ENCODE assay signal across 15 cellular contexts in the genomic region with DNA sequence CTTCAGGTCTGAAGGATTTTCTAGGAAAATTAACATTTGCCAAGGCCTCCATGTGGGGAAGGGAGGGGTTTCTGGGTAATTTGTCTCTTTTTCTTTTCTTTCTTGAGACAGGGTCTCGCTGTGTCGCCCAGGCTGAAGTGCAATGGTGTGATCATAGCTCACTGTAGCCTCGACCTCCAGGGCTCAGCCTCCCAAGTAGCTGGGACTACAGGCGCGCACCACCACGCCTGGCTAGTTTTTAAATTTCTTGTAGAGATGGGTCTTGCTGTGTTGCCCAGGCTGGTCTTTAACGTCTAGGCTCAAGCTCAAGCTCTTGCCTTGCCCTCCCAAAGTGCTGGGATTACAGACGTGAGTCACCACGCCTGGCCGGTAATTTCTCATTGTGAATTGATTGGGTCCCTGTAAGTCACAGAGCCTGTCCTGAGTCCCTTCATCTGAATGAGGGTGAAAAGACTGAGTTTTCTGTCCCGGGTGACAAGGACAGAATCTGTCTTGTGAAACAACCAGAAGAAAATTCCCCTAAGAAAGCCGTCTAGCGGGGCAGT. TPM values are rescaled to one million over a fixed set of nuclear protein-coding genes. Genes with fewer than 3 reads are reported as not detected.
DNase-seq lines count a peak whose midpoint lies in the region; ATAC-seq and TF ChIP-seq lines count a peak whose summit lies in the region.
"Had no signal": no experiment of that assay in that cellular context is flagged by ENCODE, and none has a peak within 500 bp of the region (broad histone marks: within the 10 kb centered on the region; RNA-seq: fewer than 3 reads in every experiment).

No MANE protein-coding gene starts in this region.

- whole genome bisulfite sequencing in stomach, 5 donors: 76 to 86% (median 83%) methylated on average over 13 of the region's 13 CpGs

- no peak overlapping the region for H3K27ac Mint-ChIP-seq in effector memory CD8-positive, alpha-beta T cell
- H3K27ac Mint-ChIP-seq: activated B cell treated with CpG ODN at 0.5 μM for 24 hours had no signal

- POLR2A ChIA-PET in HEK293 (lab: Yijun Ruan, JAX): no interaction called here

- H3K36me3 Mint-ChIP-seq in effector memory CD8-positive, alpha-beta T cell (ENCODE audit: insufficient read depth): no peaks in the 10 kb centered on the region

- no peak overlapping the region for H3K4me3 Mint-ChIP-seq in effector memory CD8-positive, alpha-beta T cell
- H3K4me3 Mint-ChIP-seq: activated B cell treated with CpG ODN at 0.5 μM for 24 hours had no signal

- H3K4me1 Mint-ChIP-seq in effector memory CD8-positive, alpha-beta T cell (ENCODE audit: low read depth in 2 of 2): no peaks in the 10 kb centered on the region
- H3K4me1 Mint-ChIP-seq: activated B cell treated with CpG ODN at 0.5 μM for 24 hours had no signal

- CTCF ChIA-PET in HEK293 (lab: Yijun Ruan, JAX): no interaction called here

- no peaks in the 10 kb centered on the region for H3K9me3 ChIP-seq in HEK293 (ENCODE audit: control insufficient read depth, insufficient read depth, low read depth, low read length)
- H3K9me3 ChIP-seq in left lung: peaks cover 0 to 3% of the 10 kb centered on the region in 2 donors
- no peaks in the 10 kb centered on the region for H3K9me3 ChIP-seq in stomach
- H3K9me3 ChIP-seq: BE2C had no signal

- no peak overlapping the region for H3K27ac ChIP-seq in HEK293 (ENCODE audit: extremely low read depth, low read depth, low read length)
- peak overlapping the region in 51 of 59 donors; percentile 1 to 85 (median 59) for H3K27ac ChIP-seq in dorsolateral prefrontal cortex
- peak overlapping the region; percentile 36 to 79 for H3K27ac ChIP-seq in left lung
- H3K27ac ChIP-seq in stomach: peak overlapping the region; percentile 63 to 88 (median 83)

- no peak for TF ChIP-seq EP300 in stomach (IDR thresholded peaks at IDR 0.05)

- TF ChIP-seq CTCF in HEK293 (tag by site-specific recombination; IDR thresholded peaks at IDR 0.05) (no peak), dorsolateral prefrontal cortex (IDR thresholded peaks at IDR 0.05 in 54 of 56, conservative IDR thresholded peaks at IDR 0.05 in 2 of 56; ENCODE audit: low read depth in 1 of 56, partially characterized antibody in 56 of 56) (no peak), left lung (IDR thresholded peaks at IDR 0.05) (no peak), stomach (IDR thresholded peaks at IDR 0.05) (no peak)

- no peaks in the 10 kb centered on the region for H3K4me1 ChIP-seq in HEK293 (ENCODE audit: control insufficient read depth, insufficient read depth, low read length)
- peaks cover 8% of the 10 kb centered on the region in 2 donors for H3K4me1 ChIP-seq in left lung
- peaks cover 9 to 67% (median 29%) of the 10 kb centered on the region in 4 donors for H3K4me1 ChIP-seq in stomach
- H3K4me1 ChIP-seq: BE2C had no signal

- TF ChIP-seq POLR2A in stomach (IDR thresholded peaks at IDR 0.05): no peak

- ATAC-seq in left lung (peak; percentile 4), GM18867 (IDR thresholded peaks at IDR 0.05; ENCODE audit: unreplicated experiment) (no peak), HG03135 (IDR thresholded peaks at IDR 0.05; ENCODE audit: unreplicated experiment) (no peak)
- ATAC-seq in effector memory CD8-positive, alpha-beta T cell (replicated peaks): no peak
- ATAC-seq: foreskin keratinocyte had no signal

- H3K27me3 Mint-ChIP-seq in effector memory CD8-positive, alpha-beta T cell: no peaks in the 10 kb centered on the region
- H3K27me3 Mint-ChIP-seq: activated B cell treated with CpG ODN at 0.5 μM for 24 hours had no signal

- intact Hi-C loops in dorsolateral prefrontal cortex (cut with DNase I) (no loop called here), left lung (cut with DNase I) (no loop called here), stomach (cut with DNase I; ENCODE audit: low total_unique reads) (no loop called here)

- H3K4me3 ChIP-seq in HEK293 (ENCODE audit: low read depth, low read length) (no peak overlapping the region), dorsolateral prefrontal cortex (no peak overlapping the region), left lung (no peak overlapping the region), stomach (no peak overlapping the region)

- DNase-seq in dorsolateral prefrontal cortex: no peak
- no peak for DNase-seq in left lung
- no peak for DNase-seq in stomach
- DNase-seq in effector memory CD8-positive, alpha-beta T cell: no peak
- DNase-seq in RKO (ENCODE audit: low spot score): no peak
- DNase-seq: activated B cell treated with CpG ODN at 0.5 μM for 24 hours; activated T-cell treated with anti-CD3 and anti-CD28 coated beads, Interleukin-2, amount 50 U/mL, for 1 hour; BE2C; central memory CD4-positive, alpha-beta T cell; foreskin keratinocyte; NCI-H187 treated with DMSO at 0.1 percent for 48 hours; NCI-H774 had no signal

- no peaks in the 10 kb centered on the region for H3K9me3 Mint-ChIP-seq in effector memory CD8-positive, alpha-beta T cell
- H3K9me3 Mint-ChIP-seq: activated B cell treated with CpG ODN at 0.5 μM for 24 hours had no signal

- H3K27me3 ChIP-seq in dorsolateral prefrontal cortex (no peaks in the 10 kb centered on the region), left lung (no peaks in the 10 kb centered on the region), stomach (no peaks in the 10 kb centered on the region)
- H3K27me3 ChIP-seq: BE2C, foreskin keratinocyte had no signal

- peaks cover 4 to 41% of the 10 kb centered on the region in 2 experiments; a peak in 2 of 3 replicates for H3K36me3 ChIP-seq in HEK293 (ENCODE audit: control insufficient read depth in 2 of 2, insufficient read depth in 1 of 2, low read length in 2 of 2)
- peaks cover 0 to 43% of the 10 kb centered on the region in 2 donors for H3K36me3 ChIP-seq in left lung
- peaks cover 28 to 63% (median 60%) of the 10 kb centered on the region in 4 donors for H3K36me3 ChIP-seq in stomach

TF ChIP-seq in HEK293, 187 proteins besides CTCF, POLR2A, EP300 and RAD21:
- TF ChIP-seq ZNF548 (tag by site-specific recombination; IDR thresholded peaks at IDR 0.05): no peak
- no peak for TF ChIP-seq ZNF658 (tag by site-specific recombination; IDR thresholded peaks at IDR 0.05)
- TF ChIP-seq, protein P1, sequence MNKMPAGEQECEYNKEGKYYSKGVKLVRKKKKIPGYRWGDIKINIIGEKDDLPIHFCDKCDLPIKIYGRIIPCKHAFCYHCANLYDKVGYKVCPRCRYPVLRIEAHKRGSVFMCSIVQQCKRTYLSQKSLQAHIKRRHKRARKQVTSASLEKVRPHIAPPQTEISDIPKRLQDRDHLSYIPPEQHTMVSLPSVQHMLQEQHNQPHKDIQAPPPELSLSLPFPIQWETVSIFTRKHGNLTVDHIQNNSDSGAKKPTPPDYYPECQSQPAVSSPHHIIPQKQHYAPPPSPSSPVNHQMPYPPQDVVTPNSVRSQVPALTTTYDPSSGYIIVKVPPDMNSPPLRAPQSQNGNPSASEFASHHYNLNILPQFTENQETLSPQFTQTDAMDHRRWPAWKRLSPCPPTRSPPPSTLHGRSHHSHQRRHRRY (tag by site-specific recombination; IDR thresholded peaks at IDR 0.05): no peak
- 0 out of 2 replicates have a peak, but pooled peaks have one; percentile 48 for TF ChIP-seq ZNF121 (tag by site-specific recombination; IDR thresholded peaks at IDR 0.05)

RNA-seq across cellular contexts. Expression of a gene that starts 10.0 kb away (rescaled TPM):
- total RNA-seq in dorsolateral prefrontal cortex: 1 to 10 TPM in 102 of 120 experiments, under 1 TPM in 17, not detected in 1; 0.44 to 4.9 (median 1.8) TPM
- total RNA-seq in left lung: 10 to 100 TPM in 1 of 2 donors, 1 to 10 TPM in 1; 5.4 to 12.1 TPM
- total RNA-seq in stomach: 10 to 100 TPM in 3 of 5 donors, not detected in 2; 11.9 to 20.4 (median 18.7) TPM
- polyA plus RNA-seq in stomach: 1 to 10 TPM; 3.7 to 6.5 (median 5.0) TPM

RNA-seq across cellular contexts. Expression of a gene that starts 31.8 kb away (rescaled TPM):
- total RNA-seq in dorsolateral prefrontal cortex: 10 to 100 TPM; 13.8 to 97.3 (median 30.1) TPM
- 100 to 1,000 TPM; 179 to 194 TPM for total RNA-seq in left lung
- 100 to 1,000 TPM; 120 to 415 (median 251) TPM for total RNA-seq in stomach
- 100 to 1,000 TPM in 2 of 3 donors, 10 to 100 TPM in 1; 82.4 to 158 (median 144) TPM for polyA plus RNA-seq in stomach
